Comparison of ENCODE assay signal across 10 cellular contexts in genomic region chr19:17671906-17672305, GRCh38. TPM values are rescaled to one million over a fixed set of nuclear protein-coding genes. Genes with fewer than 3 reads are reported as not detected.
A peak's percentile ranks its signal among the peaks of the same experiment; 100 is the strongest.
DNase-seq lines count a peak whose midpoint lies in the region; ATAC-seq and FAIRE-seq lines count a peak whose summit lies in the region.
"Had no signal": no experiment of that assay in that cellular context is flagged by ENCODE, and none has a peak within 500 bp of the region (broad histone marks: within the 10 kb centered on the region; RNA-seq: fewer than 3 reads in every experiment).

No MANE protein-coding gene starts in this region.

- ATAC-seq in stimulated activated naive CD8-positive, alpha-beta T cell treated with anti-CD3 and anti-CD28 coated beads, Interleukin-15, Interleukin-2, amounts not matched to agents 100 U/mL and 50 U/mL, for 24 hours, result no peak
- no peak for ATAC-seq in stimulated activated naive CD8-positive, alpha-beta T cell treated with anti-CD3 and anti-CD28 coated beads, Interleukin-15, amount 100 ng/mL, for 72 hours
- ATAC-seq in HG02885 (IDR thresholded peaks at IDR 0.05; ENCODE audit: poor library complexity, unreplicated experiment) (no peak), GM18861 (IDR thresholded peaks at IDR 0.05; ENCODE audit: unreplicated experiment) (no peak)

- H3K27me3 Mint-ChIP-seq in stimulated activated naive CD8-positive, alpha-beta T cell treated with anti-CD3 and anti-CD28 coated beads, Interleukin-15, amount 100 ng/mL, for 72 hours, result peaks cover 25% of the 10 kb centered on the region

- H3K27ac Mint-ChIP-seq in stimulated activated naive CD8-positive, alpha-beta T cell treated with anti-CD3 and anti-CD28 coated beads, Interleukin-15, amount 100 ng/mL, for 72 hours, result no peak overlapping the region
- H3K27ac Mint-ChIP-seq: T-helper 1 cell treated with Interleukin-12 subunit alpha and Interleukin-12 subunit beta and Interleukin-4 antibody, amounts not matched to agents 30 μg/mL and 1 μg/mL, for 36 hours had no signal

- H3K4me1 Mint-ChIP-seq in stimulated activated naive CD8-positive, alpha-beta T cell treated with anti-CD3 and anti-CD28 coated beads, Interleukin-15, amount 100 ng/mL, for 72 hours, result no peaks in the 10 kb centered on the region

- no peak overlapping the region for H3K4me3 Mint-ChIP-seq in stimulated activated naive CD8-positive, alpha-beta T cell treated with anti-CD3 and anti-CD28 coated beads, Interleukin-15, amount 100 ng/mL, for 72 hours
- H3K4me3 Mint-ChIP-seq: T-helper 1 cell treated with Interleukin-12 subunit alpha and Interleukin-12 subunit beta and Interleukin-4 antibody, amounts not matched to agents 30 μg/mL and 1 μg/mL, for 36 hours had no signal

- peaks cover 4 to 6% of the 10 kb centered on the region in 2 donors for H3K9me3 Mint-ChIP-seq in stimulated activated naive CD8-positive, alpha-beta T cell treated with anti-CD3 and anti-CD28 coated beads, Interleukin-15, amount 100 ng/mL, for 72 hours
- H3K9me3 Mint-ChIP-seq: T-helper 1 cell treated with Interleukin-12 subunit alpha and Interleukin-12 subunit beta and Interleukin-4 antibody, amounts not matched to agents 30 μg/mL and 1 μg/mL, for 36 hours had no signal

- peak; percentile 56 for FAIRE-seq in urothelium cell line (lab: Jason Lieb, UNC)

- DNase-seq in stimulated activated naive CD8-positive, alpha-beta T cell treated with anti-CD3 and anti-CD28 coated beads, Interleukin-15, Interleukin-2, amounts not matched to agents 100 U/mL and 50 U/mL, for 24 hours, result peak; percentile 29
- no peak for DNase-seq in stimulated activated naive CD8-positive, alpha-beta T cell treated with anti-CD3 and anti-CD28 coated beads, Interleukin-15, amount 100 ng/mL, for 72 hours
- peak; percentile 41 for DNase-seq in OCI-M1 (lab: John Stamatoyannopoulos, UW)
- DNase-seq in dermis microvascular lymphatic vessel endothelial cell (ENCODE audit: low read depth in 2 of 2), result peak; percentile 16 to 54
- DNase-seq in urothelium cell line (ENCODE audit: low spot score), result peak; percentile 56
- no peak for DNase-seq in GM19240 (ENCODE audit: insufficient read length, low spot score)

RNA-seq across cellular contexts. Expression of gene UNC13A, which starts 16.2 kb away (rescaled TPM):
- 0.13 TPM in 2 replicates for total RNA-seq in dermis microvascular lymphatic vessel endothelial cell
- total RNA-seq: subcutaneous adipose tissue had no signal

RNA-seq across cellular contexts. Expression of gene MAP1S, which starts 47.4 kb away (rescaled TPM):
- total RNA-seq in dermis microvascular lymphatic vessel endothelial cell, result 27.5 and 52.5 TPM in 2 replicates

Comparison
In these comparisons a context has a peak if more than half of its experiments do, and no peak if none do; other contexts are left out.
1. DNase-seq: peak in stimulated activated naive CD8-positive, alpha-beta T cell treated with anti-CD3 and anti-CD28 coated beads, Interleukin-15, Interleukin-2, amounts not matched to agents 100 U/mL and 50 U/mL, for 24 hours (single experiment), OCI-M1 (single experiment), dermis microvascular lymphatic vessel endothelial cell (2 of 2) and urothelium cell line (single experiment); none in stimulated activated naive CD8-positive, alpha-beta T cell treated with anti-CD3 and anti-CD28 coated beads, Interleukin-15, amount 100 ng/mL, for 72 hours (0 of 2) and GM19240 (single experiment).